In genomic region chr15:73936181-73936580, GRCh38 we compare ENCODE assay signal across 9 cellular contexts. TPM values are rescaled to one million over a fixed set of nuclear protein-coding genes. Genes with fewer than 3 reads are reported as not detected.
A peak's percentile ranks its signal among the peaks of the same experiment; 100 is the strongest.
DNase-seq lines count a peak whose midpoint lies in the region; ATAC-seq, FAIRE-seq and TF ChIP-seq lines count a peak whose summit lies in the region.
"Had no signal": no experiment of that assay in that cellular context is flagged by ENCODE, and none has a peak within 500 bp of the region (broad histone marks: within the 10 kb centered on the region; RNA-seq: fewer than 3 reads in every experiment).

No MANE protein-coding gene starts in this region.

- H3K27ac ChIP-seq in endothelial cell of umbilical vein (ENCODE audit: insufficient read depth, low read depth, low read length) (no peak overlapping the region), mesenchymal stem cell (ENCODE audit: low read length, poor library complexity, severe bottlenecking) (peak overlapping the region; percentile 85), stomach (peak overlapping the region in 2 of 5 donors; percentile 33 to 43)

- peak overlapping the region; percentile 60 to 75 for H3K18ac ChIP-seq in mesenchymal stem cell (ENCODE audit: low read depth in 1 of 2, low read length in 2 of 2)

- H3K79me1 ChIP-seq in mesenchymal stem cell (replicated peaks; ENCODE audit: low read length, poor library complexity, severe bottlenecking): peaks cover 21% of the 10 kb centered on the region

- H4K20me1 ChIP-seq in endothelial cell of umbilical vein (replicated peaks; ENCODE audit: control insufficient read depth, extremely low read depth, insufficient read depth, low read length): no peaks in the 10 kb centered on the region

- H3K27me3 Mint-ChIP-seq in effector memory CD8-positive, alpha-beta T cell: no peaks in the 10 kb centered on the region

- H3K36me3 ChIP-seq in BE2C (no peaks in the 10 kb centered on the region), endothelial cell of umbilical vein (ENCODE audit: control insufficient read depth in 2 of 2, extremely low read depth in 1 of 2, insufficient read depth in 2 of 2, low read length in 2 of 2) (no peaks in the 10 kb centered on the region), mesenchymal stem cell (ENCODE audit: control insufficient read depth in 1 of 2, insufficient read depth in 2 of 2, low read depth in 1 of 2, low read length in 2 of 2) (peaks cover 44 to 52% of the 10 kb centered on the region in 2 experiments), stomach (no peaks in the 10 kb centered on the region)

- H3K4me1 ChIP-seq in BE2C: peaks cover 30% of the 10 kb centered on the region
- peaks cover 24% of the 10 kb centered on the region for H3K4me1 ChIP-seq in endothelial cell of umbilical vein (ENCODE audit: control insufficient read depth, extremely low read depth, insufficient read depth, low read length)
- peaks cover 74% of the 10 kb centered on the region for H3K4me1 ChIP-seq in mesenchymal stem cell (ENCODE audit: control insufficient read depth, insufficient read depth, low read depth, low read length)
- peaks cover 15 to 56% (median 34%) of the 10 kb centered on the region in 4 donors for H3K4me1 ChIP-seq in stomach

- TF ChIP-seq CTCF in BE2C (IDR thresholded peaks at IDR 0.05; ENCODE audit: low read depth, low read length) (0 out of 2 replicates have a peak, but pooled peaks have one; percentile 22), endothelial cell of umbilical vein (IDR thresholded peaks at IDR 0.05; ENCODE audit: extremely low read depth in 1 of 2, insufficient read depth in 1 of 2, low read depth in 1 of 2, low read length in 2 of 2) (peak in 1 of 2 donors; percentile 20), stomach (IDR thresholded peaks at IDR 0.05) (no peak)

- H3K36me3 Mint-ChIP-seq in effector memory CD8-positive, alpha-beta T cell (ENCODE audit: insufficient read depth): no peaks in the 10 kb centered on the region

- FAIRE-seq in endothelial cell of umbilical vein (lab: Jason Lieb, UNC): peak; percentile 15
- FAIRE-seq: D721Med had no signal

- BruUV-seq in endothelial cell of umbilical vein (replicated peaks; lab: Mats Ljungman, UMichigan): no TSS peak

- TF ChIP-seq POLR2A in endothelial cell of umbilical vein (IDR thresholded peaks at IDR 0.05; ENCODE audit: low read depth, low read length) (no peak), stomach (IDR thresholded peaks at IDR 0.05) (no peak)

- no peak overlapping the region for H2AFZ ChIP-seq in endothelial cell of umbilical vein (ENCODE audit: low read depth, low read length)
- H2AFZ ChIP-seq in mesenchymal stem cell (ENCODE audit: low read depth, low read length): no peak overlapping the region

- dilution Hi-C loops in endothelial cell of umbilical vein (cut with MboI; ENCODE audit: extremely low pct_ligation_motif_present, low sequenced_read_pairs): no loop called here

- DNase-seq in BE2C (no peak), NCI-H774 (lab: John Stamatoyannopoulos, UW) (peak; percentile 2), endothelial cell of umbilical vein (ENCODE audit: low read depth, low spot score) (no peak), mesenchymal stem cell (peak; percentile 72), NCI-H2196 treated with DMSO at 0.1 percent for 48 hours (lab: John Stamatoyannopoulos, UW; ENCODE audit: unreplicated experiment) (no peak), stomach (no peak), NOMO-1 treated with DMSO at 0.1 percent for 48 hours (lab: John Stamatoyannopoulos, UW; ENCODE audit: unreplicated experiment) (no peak)
- DNase-seq in effector memory CD8-positive, alpha-beta T cell: no peak

- H3K9me1 ChIP-seq in endothelial cell of umbilical vein (replicated peaks; ENCODE audit: control insufficient read depth, extremely low read depth, insufficient read depth, low read length): no peaks in the 10 kb centered on the region

- peak overlapping the region; percentile 53 for H2AK5ac ChIP-seq in mesenchymal stem cell (ENCODE audit: low read length, severe bottlenecking)

- no peak overlapping the region for H3K27ac Mint-ChIP-seq in effector memory CD8-positive, alpha-beta T cell

- peak overlapping the region; percentile 62 for H4K8ac ChIP-seq in mesenchymal stem cell (ENCODE audit: low read length)

- CTCF ChIA-PET in endothelial cell of umbilical vein (lab: Charles Lee): interaction anchor here (0.7 to 4.4 kb wide), 13 partner anchors 9 to 386 kb away, joined by 3 to 29 read pairs (median 4); partner anchors contain the start of gene LOXL1

- no peak overlapping the region for H3K4me3 Mint-ChIP-seq in effector memory CD8-positive, alpha-beta T cell

- H3K9me3 ChIP-seq in BE2C (no peaks in the 10 kb centered on the region), endothelial cell of umbilical vein (replicated peaks; ENCODE audit: control insufficient read depth, insufficient read depth, low read length) (no peaks in the 10 kb centered on the region), mesenchymal stem cell (ENCODE audit: control insufficient read depth, low read length) (no peaks in the 10 kb centered on the region), stomach (no peaks in the 10 kb centered on the region)

- H2BK5ac ChIP-seq in mesenchymal stem cell (ENCODE audit: low read depth, low read length, poor library complexity, severe bottlenecking): peak overlapping the region; percentile 58

- no peak overlapping the region for H2BK15ac ChIP-seq in mesenchymal stem cell (ENCODE audit: low read depth, poor library complexity, severe bottlenecking)

- no peak overlapping the region for H3K23ac ChIP-seq in mesenchymal stem cell (ENCODE audit: low read length in 2 of 2)

- TF ChIP-seq EP300 in stomach (IDR thresholded peaks at IDR 0.05): no peak

- peak overlapping the region in 1 of 2 experiments; percentile 41 for H3K14ac ChIP-seq in mesenchymal stem cell (ENCODE audit: low read length in 2 of 2)

- 23% methylated on average over 5 of the region's 5 CpGs for WGBS in mesenchymal stem cell
- 36 to 46% (median 40%) methylated on average over 5 of the region's 5 CpGs for WGBS in stomach, 5 donors

- H3K27me3 ChIP-seq in BE2C (no peaks in the 10 kb centered on the region), endothelial cell of umbilical vein (ENCODE audit: control insufficient read depth in 2 of 2, insufficient read depth in 2 of 2, low read length in 2 of 2) (no peaks in the 10 kb centered on the region), mesenchymal stem cell (ENCODE audit: control insufficient read depth in 1 of 2, insufficient read depth in 1 of 2, low read length in 2 of 2) (no peaks in the 10 kb centered on the region), stomach (no peaks in the 10 kb centered on the region)

- peak overlapping the region; percentile 26 to 32 for H3K4ac ChIP-seq in mesenchymal stem cell (ENCODE audit: low read depth in 1 of 2, low read length in 2 of 2)

- POLR2A ChIA-PET in endothelial cell of umbilical vein (lab: Charles Lee): interaction anchor here (1.4 kb wide), 1 partner anchor 10 kb away, joined by 3 read pairs; the partner anchor contains the start of gene LOXL1

- H3K9ac ChIP-seq in endothelial cell of umbilical vein (replicated peaks; ENCODE audit: extremely low read depth, insufficient read depth, low read length): no peak overlapping the region
- H3K9ac ChIP-seq in mesenchymal stem cell (ENCODE audit: low read length): peak overlapping the region; percentile 11

- peak overlapping the region; percentile 5 for H2BK120ac ChIP-seq in mesenchymal stem cell (ENCODE audit: low read depth, low read length)

- H3K79me2 ChIP-seq in endothelial cell of umbilical vein (ENCODE audit: control insufficient read depth, insufficient read depth, low read length): no peaks in the 10 kb centered on the region

- H3K4me3 ChIP-seq in BE2C (ENCODE audit: low read depth, low read length): no peak overlapping the region
- H3K4me3 ChIP-seq in endothelial cell of umbilical vein (replicated peaks in 1 of 3; ENCODE audit: insufficient read depth in 1 of 3, low read depth in 1 of 3, low read length in 3 of 3): no peak overlapping the region
- H3K4me3 ChIP-seq in mesenchymal stem cell (ENCODE audit: insufficient read depth in 1 of 2, low read depth in 1 of 2, low read length in 2 of 2): no peak overlapping the region
- no peak overlapping the region for H3K4me3 ChIP-seq in stomach

- ATAC-seq in effector memory CD8-positive, alpha-beta T cell (replicated peaks): no peak

- H2BK12ac ChIP-seq in mesenchymal stem cell (ENCODE audit: low read length in 2 of 2): peak overlapping the region; percentile 45 to 59

- H3K4me2 ChIP-seq in endothelial cell of umbilical vein (ENCODE audit: insufficient read depth, low read length): no peak overlapping the region
- peak overlapping the region; percentile 13 for H3K4me2 ChIP-seq in mesenchymal stem cell (ENCODE audit: low read length, poor library complexity, severe bottlenecking)

- intact Hi-C loops in endothelial cell of umbilical vein (cut with micrococcal nuclease): no loop called here
- intact Hi-C loops in stomach (cut with DNase I; ENCODE audit: low total_unique reads): no loop called here

- H3K4me1 Mint-ChIP-seq in effector memory CD8-positive, alpha-beta T cell (ENCODE audit: low read depth in 2 of 2): peaks cover 0 to 4% of the 10 kb centered on the region in 2 donors

- H4K91ac ChIP-seq in mesenchymal stem cell (ENCODE audit: low read length): no peak overlapping the region

- no peaks in the 10 kb centered on the region for H3K9me3 Mint-ChIP-seq in effector memory CD8-positive, alpha-beta T cell

RNA-seq across cellular contexts. Expression of gene LOXL1, which starts 9.9 kb away (rescaled TPM):
- polyA plus RNA-seq in BE2C (2012; ENCODE audit: insufficient read depth, insufficient read length, low read depth): 42.5 TPM
- total RNA-seq in endothelial cell of umbilical vein (5.2 and 9.2 TPM in 2 replicates), stomach (10 to 100 TPM in 4 of 5 donors, 1 to 10 TPM in 1; 6.2 to 48.4 (median 36.8) TPM)
- polyA plus RNA-seq in endothelial cell of umbilical vein (14.4 and 19.3 TPM in 2 replicates), stomach (10 to 100 TPM in 2 of 3 donors, 1 to 10 TPM in 1; 5.2 to 25.8 (median 12.5) TPM)
- polyA plus RNA-seq in endothelial cell of umbilical vein (2011; cell fraction: cytosol; rRNA removed): 10.3 TPM in 2 replicates
- 7.4 and 8.2 TPM in 2 replicates for polyA plus RNA-seq in endothelial cell of umbilical vein (2011; cell fraction: nucleus; rRNA removed)
- 16.3 and 32.2 TPM in 2 replicates for polyA plus RNA-seq in endothelial cell of umbilical vein (2012)
- polyA minus RNA-seq in endothelial cell of umbilical vein: 14.3 and 20.0 TPM in 2 replicates
- 1.0 TPM for polyA minus RNA-seq in endothelial cell of umbilical vein (2011; cell fraction: cytosol; rRNA and poly(A)+ RNA removed)
- polyA minus RNA-seq in endothelial cell of umbilical vein (2011; cell fraction: nucleus; rRNA and poly(A)+ RNA removed): 5.2 and 5.3 TPM in 2 replicates
- 187 TPM for polyA plus RNA-seq in mesenchymal stem cell (2013, experiment 1 of 2)
- 181 TPM for polyA plus RNA-seq in mesenchymal stem cell (2013, experiment 2 of 2)

RNA-seq across cellular contexts. Expression of gene STOML1, which starts 55.9 kb away (rescaled TPM):
- polyA plus RNA-seq in BE2C (2012; ENCODE audit: insufficient read depth, insufficient read length, low read depth): 41.5 TPM
- total RNA-seq in endothelial cell of umbilical vein (12.4 and 12.9 TPM in 2 replicates), stomach (10 to 100 TPM in 2 of 5 donors, 1 to 10 TPM in 3; 5.3 to 26.4 (median 9.8) TPM)
- polyA plus RNA-seq in endothelial cell of umbilical vein (15.4 and 16.7 TPM in 2 replicates), stomach (10 to 100 TPM in 1 of 3 donors, 1 to 10 TPM in 2; 8.0 to 13.3 (median 9.6) TPM)
- polyA plus RNA-seq in endothelial cell of umbilical vein (2011; cell fraction: cytosol; rRNA removed): 11.6 and 15.3 TPM in 2 replicates
- polyA plus RNA-seq in endothelial cell of umbilical vein (2011; cell fraction: nucleus; rRNA removed): 12.1 and 12.5 TPM in 2 replicates
- polyA plus RNA-seq in endothelial cell of umbilical vein (2012): 6.2 and 6.9 TPM in 2 replicates
- polyA minus RNA-seq in endothelial cell of umbilical vein: 10.3 and 10.5 TPM in 2 replicates
- 2.0 TPM for polyA minus RNA-seq in endothelial cell of umbilical vein (2011; cell fraction: cytosol; rRNA and poly(A)+ RNA removed)
- polyA minus RNA-seq in endothelial cell of umbilical vein (2011; cell fraction: nucleus; rRNA and poly(A)+ RNA removed): 2.3 and 2.5 TPM in 2 replicates
- 7.8 TPM for polyA plus RNA-seq in mesenchymal stem cell (2013, experiment 1 of 2)
- polyA plus RNA-seq in mesenchymal stem cell (2013, experiment 2 of 2): 8.5 TPM

RNA-seq across cellular contexts. Expression of gene PML, which starts 58.3 kb away (rescaled TPM):
- polyA plus RNA-seq in BE2C (2012; ENCODE audit: insufficient read depth, insufficient read length, low read depth): 54.6 TPM
- total RNA-seq in endothelial cell of umbilical vein (77.4 and 79.6 TPM in 2 replicates), stomach (100 to 1,000 TPM in 2 of 5 donors, 10 to 100 TPM in 3; 27.7 to 170 (median 65.9) TPM)
- polyA plus RNA-seq in endothelial cell of umbilical vein (30.4 and 32.2 TPM in 2 replicates), stomach (10 to 100 TPM; 16.0 to 25.8 (median 21.9) TPM)
- 25.0 and 30.4 TPM in 2 replicates for polyA plus RNA-seq in endothelial cell of umbilical vein (2011; cell fraction: cytosol; rRNA removed)
- 48.2 and 54.1 TPM in 2 replicates for polyA plus RNA-seq in endothelial cell of umbilical vein (2011; cell fraction: nucleus; rRNA removed)
- 50.1 and 59.6 TPM in 2 replicates for polyA plus RNA-seq in endothelial cell of umbilical vein (2012)
- 25.2 and 25.4 TPM in 2 replicates for polyA minus RNA-seq in endothelial cell of umbilical vein
- 15.3 TPM for polyA minus RNA-seq in endothelial cell of umbilical vein (2011; cell fraction: cytosol; rRNA and poly(A)+ RNA removed)
- 23.1 and 27.4 TPM in 2 replicates for polyA minus RNA-seq in endothelial cell of umbilical vein (2011; cell fraction: nucleus; rRNA and poly(A)+ RNA removed)
- polyA plus RNA-seq in mesenchymal stem cell (2013, experiment 1 of 2): 49.0 TPM
- 51.3 TPM for polyA plus RNA-seq in mesenchymal stem cell (2013, experiment 2 of 2)

Comparison
In these comparisons a context has a peak if more than half of its experiments do, and no peak if none do; other contexts are left out.
1. DNase-seq: peak in NCI-H774 (single experiment) and mesenchymal stem cell (single experiment); none in BE2C (single experiment), endothelial cell of umbilical vein (single experiment), NCI-H2196 treated with DMSO at 0.1 percent for 48 hours (single experiment), stomach (single experiment), effector memory CD8-positive, alpha-beta T cell (0 of 3) and NOMO-1 treated with DMSO at 0.1 percent for 48 hours (single experiment).